Comparison of ENCODE assay signal across 25 cellular contexts in genomic region chr1:64680601-64681000, GRCh38.
"Had no signal": no experiment of that assay in that cellular context is flagged by ENCODE, and none has a peak within 500 bp of the region (broad histone marks: within the 10 kb centered on the region; RNA-seq: fewer than 3 reads in every experiment).

No MANE protein-coding gene starts in this region.

- H3K27ac ChIP-seq: adrenal gland, breast epithelium, KMS-11, SJCRH30, VCaP had no signal

- H3K27me3 ChIP-seq: adrenal gland, breast epithelium, SJCRH30 had no signal

- H3K9me3 ChIP-seq: adrenal gland, breast epithelium, SJCRH30, SK-N-SH had no signal

- H3K4me2 ChIP-seq: KMS-11, SK-N-SH had no signal

- H3K4me1 ChIP-seq: breast epithelium, SJCRH30 had no signal

- H3K36me3 ChIP-seq: breast epithelium, SJCRH30 had no signal

- DNase-seq: activated CD4-positive, alpha-beta T cell treated with anti-CD3 and anti-CD28 coated beads for 36 hours; activated CD4-positive, CD25-positive, alpha-beta regulatory T cell; activated CD8-positive, alpha-beta memory T cell treated with anti-CD3 and anti-CD28 coated beads, Interleukin-2, amount 50 U/mL, for 48 hours; activated CD8-positive, alpha-beta T cell treated with anti-CD3 and anti-CD28 coated beads, Interleukin-2, amount 10 ng/mL, durations not matched to agents 7 days and 5 days; activated naive CD4-positive, alpha-beta T cell treated with anti-CD3 and anti-CD28 coated beads, Interleukin-2, amount 50 U/mL, for 16 hours; activated naive CD8-positive, alpha-beta T cell treated with anti-CD3 and anti-CD28 coated beads, Interleukin-2, amount 10 ng/mL, durations not matched to agents 7 days and 5 days; activated T-cell treated with anti-CD3 and anti-CD28 coated beads, Interleukin-2, amount 50 U/mL, for 1 hour; adrenal gland; anterior cingulate cortex; NCI-H1105 treated with DMSO at 0.1 percent for 48 hours; NCI-H1436 treated with DMSO at 0.1 percent for 48 hours; NCI-H2029; NCI-H2107; NCI-H2171 treated with DMSO at 0.1 percent for 48 hours; NCI-H510A treated with DMSO at 0.1 percent for 48 hours; NCI-H69; NK-92 treated with Interleukin-12 subunit alpha and Interleukin-12 subunit beta, amount 100 ng/mL, for 24 hours; OCI-M1; RPMI8226; SJCRH30; SK-N-SH; T-helper 1 cell had no signal

- H3K9ac ChIP-seq: KMS-11, SK-N-SH had no signal

- H3K4me3 ChIP-seq: adrenal gland, breast epithelium, SJCRH30 had no signal
